In the genomic region with DNA sequence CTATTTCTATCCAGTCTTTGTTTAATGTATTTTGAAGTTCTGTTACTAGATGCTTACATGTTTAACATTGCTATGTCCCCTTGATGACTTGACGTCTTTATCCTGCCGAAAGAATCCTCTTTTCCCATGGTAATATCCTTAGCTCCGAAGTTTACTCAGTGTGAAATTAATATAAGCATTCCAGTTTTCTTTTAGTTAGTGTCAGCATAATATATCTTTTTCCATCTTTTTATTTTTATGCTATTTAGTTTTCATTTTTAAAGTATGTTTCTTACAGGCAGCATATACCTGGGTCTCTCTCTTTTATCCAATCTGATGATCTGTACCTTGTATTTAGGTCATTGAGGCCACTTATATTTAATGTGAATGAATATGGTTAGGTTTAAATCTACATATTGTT, we compare ENCODE assay signal across 26 cellular contexts.
"Had no signal": no experiment of that assay in that cellular context is flagged by ENCODE, and none has a peak within 500 bp of the region (broad histone marks: within the 10 kb centered on the region; RNA-seq: fewer than 3 reads in every experiment).

No MANE protein-coding gene starts in this region.

- DNase-seq: hypothalamus; immature natural killer cell; kidney; left colon; left lung; lower lobe of right lung; mammary epithelial cell; mesenchymal stem cell; ovary; right lobe of liver; stimulated activated CD4-positive, alpha-beta T cell treated with anti-CD3 and anti-CD28 coated beads, Interleukin-1b, Interleukin-23, amount 100 ng/mL, for 48 hours; stimulated activated CD4-positive, alpha-beta T cell treated with anti-CD3 and anti-CD28 coated beads, Interleukin-2, amount 100 ng/mL, for 48 hours; stimulated activated CD4-positive, alpha-beta T cell treated with anti-CD3 and anti-CD28 coated beads, Interleukin-4, amount 100 ng/mL, for 4 hours; stimulated activated CD8-positive, alpha-beta memory T cell treated with anti-CD3 and anti-CD28 coated beads, Interleukin-4, amount 100 ng/mL, for 48 hours; stimulated activated naive CD4-positive, alpha-beta T cell treated with Interleukin-2 at 50 U/mL for 16 hours; stimulated activated naive CD8-positive, alpha-beta T cell treated with anti-CD3 and anti-CD28 coated beads, Interleukin-15, amount 100 ng/mL, for 72 hours; substantia nigra; uterus had no signal

- H3K9me3 Mint-ChIP-seq: immature natural killer cell; natural killer cell treated with Interleukin-12 subunit alpha and Interleukin-12 subunit beta and Interleukin-15 and Interleukin-18, amount 100 ng/mL, for 72 hours; type B pancreatic cell had no signal

- FAIRE-seq: islet of Langerhans, kidney had no signal

- H3K27me3 Mint-ChIP-seq: progenitor cell of endocrine pancreas; stimulated activated memory B cell treated with anti-CD40 and anti-IgM and Interleukin-4, amounts not matched to agents 10 μg/mL and 1 μg/mL and 100 μg/mL, for 72 hours; stimulated activated naive CD8-positive, alpha-beta T cell treated with anti-CD3 and anti-CD28 coated beads, Interleukin-15, amount 100 ng/mL, for 72 hours; type B pancreatic cell had no signal

- H3K4me1 Mint-ChIP-seq: immature natural killer cell had no signal

- H3K4me2 ChIP-seq: smooth muscle cell had no signal

- H3K27ac ChIP-seq: left lung, lower lobe of right lung, ovary, right atrium auricular region, right lobe of liver, tibial nerve, uterus had no signal

- H3K27me3 ChIP-seq: left lung, ovary, right atrium auricular region, right lobe of liver, tibial nerve, uterus had no signal

- ATAC-seq: left colon; left lung; lower lobe of right lung; natural killer cell treated with Interleukin-12 subunit alpha and Interleukin-12 subunit beta and Interleukin-15 and Interleukin-18, amount 100 ng/mL, for 72 hours; right lobe of liver; stimulated activated memory B cell treated with anti-CD40 and anti-IgM and Interleukin-4, amounts not matched to agents 10 μg/mL and 1 μg/mL and 100 μg/mL, for 72 hours; stimulated activated naive CD8-positive, alpha-beta T cell treated with anti-CD3 and anti-CD28 coated beads, Interleukin-15, amount 100 ng/mL, for 72 hours had no signal

- H3K36me3 ChIP-seq: left lung, lower lobe of right lung, ovary, right atrium auricular region, right lobe of liver, tibial nerve, uterus had no signal

- H3K4me1 ChIP-seq: left lung, lower lobe of right lung, right atrium auricular region, right lobe of liver, tibial nerve, uterus had no signal

- H3K9me3 ChIP-seq: lower lobe of right lung, ovary, right lobe of liver, uterus had no signal

- H3K4me3 ChIP-seq: left lung, lower lobe of right lung, ovary, right atrium auricular region, right lobe of liver, smooth muscle cell, tibial nerve, uterus had no signal

- H3K36me3 Mint-ChIP-seq: immature natural killer cell, type B pancreatic cell had no signal

- H3K4me3 Mint-ChIP-seq: immature natural killer cell; natural killer cell treated with Interleukin-12 subunit alpha and Interleukin-12 subunit beta and Interleukin-15 and Interleukin-18, amount 100 ng/mL, for 72 hours; stimulated activated memory B cell treated with anti-CD40 and anti-IgM and Interleukin-4, amounts not matched to agents 10 μg/mL and 1 μg/mL and 100 μg/mL, for 72 hours; stimulated activated naive CD8-positive, alpha-beta T cell treated with anti-CD3 and anti-CD28 coated beads, Interleukin-15, amount 100 ng/mL, for 72 hours; type B pancreatic cell had no signal

- H3K27ac Mint-ChIP-seq: immature natural killer cell; natural killer cell treated with Interleukin-12 subunit alpha and Interleukin-12 subunit beta and Interleukin-15 and Interleukin-18, amount 100 ng/mL, for 72 hours; progenitor cell of endocrine pancreas; stimulated activated naive CD8-positive, alpha-beta T cell treated with anti-CD3 and anti-CD28 coated beads, Interleukin-15, amount 100 ng/mL, for 72 hours; type B pancreatic cell had no signal
